Comparison of ENCODE assay signal across 1 cellular context in the genomic region with DNA sequence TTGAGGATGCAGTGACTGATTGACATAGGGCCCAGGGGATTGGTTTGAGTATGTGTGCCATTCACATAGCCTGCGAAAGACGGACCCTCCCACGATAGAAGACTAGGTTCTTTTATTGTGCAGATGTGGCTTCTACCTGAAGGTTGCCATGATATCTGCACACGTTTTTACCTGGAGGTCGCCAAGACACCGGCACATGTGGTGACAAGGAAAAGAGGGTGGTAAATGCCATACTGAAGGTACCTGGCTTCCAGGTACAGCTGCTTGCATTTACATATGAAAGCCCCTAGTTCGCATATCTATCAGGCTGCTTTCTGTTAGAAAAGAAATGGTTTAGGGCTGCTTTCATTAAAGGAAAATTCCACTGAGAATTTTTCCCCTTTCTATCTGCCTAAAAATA.
A peak's percentile ranks its signal among the peaks of the same experiment; 100 is the strongest.
TF ChIP-seq lines count a peak whose summit lies in the region.

No MANE protein-coding gene starts in this region.

TF ChIP-seq in H1, 55 proteins besides CTCF, POLR2A, EP300 and RAD21:
- TF ChIP-seq HDAC2 (IDR thresholded peaks at IDR 0.05; ENCODE audit: borderline replicate concordance in 1 of 2, low read depth in 2 of 2, low read length in 2 of 2) (0 out of 4 replicates have a peak, but pooled peaks of 1 of the 2 experiments have one; percentile 56), RNF2 (IDR thresholded peaks at IDR 0.05; ENCODE audit: borderline replicate concordance, low read depth, low read length, missing control alignments, poor library complexity, severe bottlenecking) (no peak), SP1 (IDR thresholded peaks at IDR 0.05; ENCODE audit: low read depth, low read length) (peak; percentile 26; the same call in 1 of the 2 replicates), SAP30 (IDR thresholded peaks at IDR 0.05; ENCODE audit: insufficient read depth, insufficient replicate concordance, low read length) (peak; percentile 39), SRF (IDR thresholded peaks at IDR 0.05; ENCODE audit: low read depth, low read length) (no peak), RBBP5 (IDR thresholded peaks at IDR 0.05; ENCODE audit: borderline replicate concordance, low read depth, low read length) (peak; percentile 80; the same call in 1 of the 2 replicates), POU5F1 (IDR thresholded peaks at IDR 0.05; ENCODE audit: low read depth, low read length) (peak; percentile 68; the same call in 1 of the 2 replicates), CBX8 (IDR thresholded peaks at IDR 0.05; ENCODE audit: borderline replicate concordance, low read depth, low read length) (no peak), CREB1 (IDR thresholded peaks at IDR 0.05) (no peak), TCF12 (IDR thresholded peaks at IDR 0.05; ENCODE audit: low read depth, low read length) (peak; percentile 79; the same call in 1 of the 2 replicates), KDM4A (IDR thresholded peaks at IDR 0.05; ENCODE audit: low read depth, low read length, severe bottlenecking) (no peak), ASH2L (IDR thresholded peaks at IDR 0.05; ENCODE audit: low read length) (peak; percentile 71), TAF1 (IDR thresholded peaks at IDR 0.05; ENCODE audit: low read depth, low read length) (0 out of 2 replicates have a peak, but pooled peaks have one; percentile 38), CHD1 (IDR thresholded peaks at IDR 0.05; ENCODE audit: low read depth, low read length) (no peak)
- TF ChIP-seq, protein P1, sequence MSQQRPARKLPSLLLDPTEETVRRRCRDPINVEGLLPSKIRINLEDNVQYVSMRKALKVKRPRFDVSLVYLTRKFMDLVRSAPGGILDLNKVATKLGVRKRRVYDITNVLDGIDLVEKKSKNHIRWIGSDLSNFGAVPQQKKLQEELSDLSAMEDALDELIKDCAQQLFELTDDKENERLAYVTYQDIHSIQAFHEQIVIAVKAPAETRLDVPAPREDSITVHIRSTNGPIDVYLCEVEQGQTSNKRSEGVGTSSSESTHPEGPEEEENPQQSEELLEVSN (IDR thresholded peaks at IDR 0.05): peak; percentile 57; the same call in 1 of the 2 replicates
- TF ChIP-seq, protein P2, sequence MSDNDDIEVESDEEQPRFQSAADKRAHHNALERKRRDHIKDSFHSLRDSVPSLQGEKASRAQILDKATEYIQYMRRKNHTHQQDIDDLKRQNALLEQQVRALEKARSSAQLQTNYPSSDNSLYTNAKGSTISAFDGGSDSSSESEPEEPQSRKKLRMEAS (IDR thresholded peaks at IDR 0.05): peak; percentile 86
